In the genomic region with DNA sequence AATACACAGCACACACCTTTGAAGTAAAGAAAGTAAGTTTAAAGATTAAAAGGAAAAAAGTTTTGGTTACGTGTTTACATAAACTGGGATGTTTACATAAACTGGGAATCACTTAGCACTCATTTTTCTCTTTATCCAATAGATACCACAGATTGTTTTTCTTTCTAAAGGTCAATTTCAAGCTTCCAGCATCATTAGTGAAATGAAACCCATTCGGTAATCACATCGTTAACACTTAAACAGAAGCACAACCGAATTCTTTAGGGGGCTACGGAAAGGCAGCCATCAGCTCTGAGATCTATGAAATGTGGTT, we compare ENCODE assay signal across 10 cellular contexts. TPM values are rescaled to one million over a fixed set of nuclear protein-coding genes. Genes with fewer than 3 reads are reported as not detected.
DNase-seq lines count a peak whose midpoint lies in the region; ATAC-seq and TF ChIP-seq lines count a peak whose summit lies in the region.
"Had no signal": no experiment of that assay in that cellular context is flagged by ENCODE, and none has a peak within 500 bp of the region (broad histone marks: within the 10 kb centered on the region; RNA-seq: fewer than 3 reads in every experiment).

No MANE protein-coding gene starts in this region.

- H3K9me3 ChIP-seq in thoracic aorta: no peaks in the 10 kb centered on the region
- H3K9me3 ChIP-seq: neutrophil had no signal

- no peaks in the 10 kb centered on the region for H3K9me3 Mint-ChIP-seq in activated T-cell treated with anti-CD3 and anti-CD28 coated beads, Interleukin-2, amount 50 U/mL, for 4 hours

- no peaks in the 10 kb centered on the region for H3K4me1 ChIP-seq in thoracic aorta (ENCODE audit: control insufficient read depth in 1 of 2, low read depth in 2 of 2)

- H3K36me3 ChIP-seq in thoracic aorta: no peaks in the 10 kb centered on the region
- H3K36me3 ChIP-seq: neutrophil had no signal

- ATAC-seq in activated T-cell treated with anti-CD3 and anti-CD28 coated beads, Interleukin-2, amount 50 U/mL, for 4 hours: no peak
- no peak for ATAC-seq in thoracic aorta (ENCODE audit: insufficient number of reproducible peaks, low FRiP score, low read depth)

- TF ChIP-seq CTCF in astrocyte of the spinal cord (IDR thresholded peaks at IDR 0.05; ENCODE audit: low read depth, low read length) (no peak), thoracic aorta (IDR thresholded peaks at IDR 0.05) (no peak)

- in situ Hi-C loops in astrocyte of the spinal cord (cut with HindIII; ENCODE audit: low sequenced_read_pairs): no loop called here

- H3K4me1 Mint-ChIP-seq in activated T-cell treated with anti-CD3 and anti-CD28 coated beads, Interleukin-2, amount 50 U/mL, for 4 hours (ENCODE audit: low read depth): peaks cover 10% of the 10 kb centered on the region

- H3K4me3 Mint-ChIP-seq in activated T-cell treated with anti-CD3 and anti-CD28 coated beads, Interleukin-2, amount 50 U/mL, for 4 hours: peak overlapping the region; percentile 84

- H3K36me3 Mint-ChIP-seq in activated T-cell treated with anti-CD3 and anti-CD28 coated beads, Interleukin-2, amount 50 U/mL, for 4 hours (ENCODE audit: insufficient read depth): no peaks in the 10 kb centered on the region

- peaks cover 56% of the 10 kb centered on the region for H3K27me3 Mint-ChIP-seq in activated T-cell treated with anti-CD3 and anti-CD28 coated beads, Interleukin-2, amount 50 U/mL, for 4 hours (ENCODE audit: low read depth)

- H3K27me3 ChIP-seq in thoracic aorta (replicated peaks; ENCODE audit: insufficient read depth): no peaks in the 10 kb centered on the region

- no peak for DNase-seq in activated T-cell treated with anti-CD3 and anti-CD28 coated beads, Interleukin-2, amount 50 U/mL, for 4 hours
- no peak for DNase-seq in activated T-cell treated with anti-CD3 and anti-CD28 coated beads for 4 hours
- peak; percentile 1 for DNase-seq in astrocyte of the spinal cord (ENCODE audit: low read depth, low spot score)
- DNase-seq in medulla oblongata (ENCODE audit: extremely low spot score): peak; percentile 6
- no peak for DNase-seq in thoracic aorta (ENCODE audit: low spot score)
- DNase-seq in NCI-H226: no peak
- DNase-seq in NCI-H774 (lab: John Stamatoyannopoulos, UW): no peak
- no peak for DNase-seq in NCI-H1105 (lab: John Stamatoyannopoulos, UW)
- DNase-seq: DMS153 had no signal

- H3K4me3 ChIP-seq in astrocyte of the spinal cord (ENCODE audit: low read depth, low read length): peak overlapping the region; percentile 68
- H3K4me3 ChIP-seq in thoracic aorta: peak overlapping the region; percentile 84

- no peak overlapping the region for H3K27ac ChIP-seq in thoracic aorta
- H3K27ac ChIP-seq: neutrophil had no signal

RNA-seq across cellular contexts. Expression of a gene that starts 1.1 kb away (rescaled TPM):
- under 1 TPM in 1 of 3 donors, not detected in 2; 0.05 TPM for total RNA-seq in activated T-cell treated with anti-CD3 and anti-CD28 coated beads, Interleukin-2, amount 50 U/mL, for 4 hours
- 1 to 10 TPM in 1 of 2 donors, under 1 TPM in 1; 0.54 to 4.3 TPM for total RNA-seq in thoracic aorta

Comparison
In these comparisons a context has a peak if more than half of its experiments do, and no peak if none do; other contexts are left out.
1. DNase-seq: peak in astrocyte of the spinal cord (single experiment) and medulla oblongata (single experiment); none in activated T-cell treated with anti-CD3 and anti-CD28 coated beads, Interleukin-2, amount 50 U/mL, for 4 hours (single experiment), activated T-cell treated with anti-CD3 and anti-CD28 coated beads for 4 hours (single experiment), thoracic aorta (single experiment), NCI-H226 (single experiment), NCI-H774 (single experiment) and NCI-H1105 (single experiment).